In the genomic region with DNA sequence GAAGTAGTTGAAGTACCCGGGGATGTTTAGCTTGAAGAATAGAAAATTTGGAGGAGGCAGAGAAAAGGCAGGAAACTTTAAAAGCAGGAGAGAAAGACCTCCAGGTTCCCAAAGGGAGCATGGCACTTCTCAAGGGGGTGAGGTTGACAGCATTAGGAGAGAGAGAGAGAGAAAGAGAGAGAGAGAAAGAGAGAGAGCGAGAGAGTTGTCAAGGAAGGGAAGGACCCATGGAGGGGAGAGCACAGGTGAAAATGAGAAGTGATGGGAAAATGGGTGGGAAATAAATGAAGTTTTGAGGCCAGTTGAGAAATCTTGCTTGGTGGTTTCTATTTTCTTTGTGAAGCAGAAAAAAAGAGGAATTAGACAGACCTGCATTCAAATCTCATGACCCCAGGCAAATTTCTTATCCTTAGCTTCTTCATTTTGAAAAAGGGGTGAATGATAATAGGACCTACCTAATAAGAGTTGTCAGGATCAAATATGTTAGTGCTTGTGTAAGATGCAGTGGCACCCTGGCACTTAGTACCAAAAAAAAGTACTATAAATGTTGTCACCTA, we compare ENCODE assay signal across 16 cellular contexts. TPM values are rescaled to one million over a fixed set of nuclear protein-coding genes. Genes with fewer than 3 reads are reported as not detected.
A peak's percentile ranks its signal among the peaks of the same experiment; 100 is the strongest.
DNase-seq lines count a peak whose midpoint lies in the region; ATAC-seq and TF ChIP-seq lines count a peak whose summit lies in the region.
"Had no signal": no experiment of that assay in that cellular context is flagged by ENCODE, and none has a peak within 500 bp of the region (broad histone marks: within the 10 kb centered on the region; RNA-seq: fewer than 3 reads in every experiment).

No MANE protein-coding gene starts in this region.

- no peaks in the 10 kb centered on the region for H3K36me3 ChIP-seq in SU-DHL-6 (ENCODE audit: low read length)
- no peaks in the 10 kb centered on the region for H3K36me3 ChIP-seq in uterus
- H3K36me3 ChIP-seq in adrenal gland (replicated peaks in 1 of 2) = no peaks in the 10 kb centered on the region
- H3K36me3 ChIP-seq: right atrium auricular region had no signal

- WGBS in adrenal gland, 4 donors = 53 to 70% (median 62%) methylated on average over 2 of the region's 2 CpGs

- H3K36me3 Mint-ChIP-seq in memory B cell = peaks cover 12% of the 10 kb centered on the region

- TF ChIP-seq CTCF in HL-60 (IDR thresholded peaks at IDR 0.05; ENCODE audit: insufficient read depth, low read length) = no peak
- no peak for TF ChIP-seq CTCF in SU-DHL-6 (IDR thresholded peaks at IDR 0.05; ENCODE audit: insufficient read depth, low read length, poor library complexity, severe bottlenecking)
- no peak for TF ChIP-seq CTCF in uterus (IDR thresholded peaks at IDR 0.05)
- TF ChIP-seq CTCF in adrenal gland (IDR thresholded peaks at IDR 0.05) = no peak

- no peak overlapping the region for H3K9ac ChIP-seq in SU-DHL-6 (ENCODE audit: low read length)

- no peak overlapping the region for H2AFZ ChIP-seq in SU-DHL-6 (ENCODE audit: low read depth, low read length, severe bottlenecking)

- H3K4me3 Mint-ChIP-seq in memory B cell = peak overlapping the region; percentile 76

- ATAC-seq in memory B cell (ENCODE audit: low read depth) = peak; percentile 21
- ATAC-seq: SK-N-SH treated with all-trans-retinoic acid at 6 μM for 48 hours had no signal

- no peaks in the 10 kb centered on the region for H3K9me2 ChIP-seq in SU-DHL-6 (replicated peaks; ENCODE audit: insufficient read depth, low read length)

- TF ChIP-seq POLR2A in uterus (IDR thresholded peaks at IDR 0.05) (no peak), adrenal gland (IDR thresholded peaks at IDR 0.05) (no peak)

- peak overlapping the region; percentile 81 for H3K27ac Mint-ChIP-seq in memory B cell

- peaks cover 63% of the 10 kb centered on the region for H3K4me1 Mint-ChIP-seq in memory B cell

- H3K79me2 ChIP-seq in SU-DHL-6 (ENCODE audit: insufficient read depth, low read length) = no peaks in the 10 kb centered on the region

- H3K4me2 ChIP-seq in SU-DHL-6 (ENCODE audit: low read depth, low read length, poor library complexity, severe bottlenecking) = peak overlapping the region; percentile 17

- no peaks in the 10 kb centered on the region for H4K20me1 ChIP-seq in SU-DHL-6 (ENCODE audit: low read depth, low read length)

- H3F3A ChIP-seq in SU-DHL-6 (ENCODE audit: insufficient read depth) = no peaks in the 10 kb centered on the region

- DNase-seq in NOMO-1 (lab: John Stamatoyannopoulos, UW; ENCODE audit: unreplicated experiment in 2 of 2) (peak; percentile 49 to 72), NOMO-1 treated with dmso at 0.1 percent for 144 hours (lab: John Stamatoyannopoulos, UW; ENCODE audit: unreplicated experiment) (no peak), HL-60 (ENCODE audit: low read depth in 1 of 2, low spot score in 1 of 2) (peak in 1 of 2 experiments; percentile 53), memory B cell (ENCODE audit: low spot score in 2 of 2) (no peak), NCI-H187 (lab: John Stamatoyannopoulos, UW) (no peak), uterus (no peak), adrenal gland (no peak)
- DNase-seq: activated CD4-positive, alpha-beta T cell treated with anti-CD3 and anti-CD28 coated beads for 48 hours; activated effector memory CD4-positive, alpha-beta T cell treated with anti-CD3 and anti-CD28 coated beads, Interleukin-2, amount 50 U/mL, for 16 hours; Calu3; MM.1S; stimulated activated CD4-positive, alpha-beta T cell treated with anti-CD3 and anti-CD28 coated beads, Interleukin-2, amount 100 ng/mL, for 24 hours had no signal

- H3K4me3 ChIP-seq in HL-60 (replicated peaks; ENCODE audit: insufficient read depth, low read length) (no peak overlapping the region), SU-DHL-6 (ENCODE audit: insufficient read depth, low read length, poor library complexity, severe bottlenecking) (no peak overlapping the region), uterus (no peak overlapping the region), adrenal gland (no peak overlapping the region)
- H3K4me3 ChIP-seq: right atrium auricular region had no signal

- no peaks in the 10 kb centered on the region for H3K27me3 ChIP-seq in HL-60 (ENCODE audit: insufficient read depth, poor library complexity, severe bottlenecking)
- no peaks in the 10 kb centered on the region for H3K27me3 ChIP-seq in SU-DHL-6 (ENCODE audit: low read length)
- H3K27me3 ChIP-seq in uterus = no peaks in the 10 kb centered on the region
- no peaks in the 10 kb centered on the region for H3K27me3 ChIP-seq in adrenal gland
- H3K27me3 ChIP-seq: right atrium auricular region had no signal

- H3K27me3 Mint-ChIP-seq in memory B cell = no peaks in the 10 kb centered on the region

- peak overlapping the region; percentile 72 for H3K27ac ChIP-seq in HL-60 (replicated peaks)
- no peak overlapping the region for H3K27ac ChIP-seq in SU-DHL-6 (ENCODE audit: low read depth, low read length)
- H3K27ac ChIP-seq in uterus = no peak overlapping the region
- no peak overlapping the region for H3K27ac ChIP-seq in adrenal gland
- H3K27ac ChIP-seq: 22Rv1, right atrium auricular region had no signal

- intact Hi-C loops in uterus (cut with DNase I; ENCODE audit: low total_unique reads) (no loop called here), adrenal gland (cut with DNase I) (no loop called here)

- H3K4me1 ChIP-seq in uterus = no peaks in the 10 kb centered on the region
- peaks cover 0 to 11% of the 10 kb centered on the region in 2 donors for H3K4me1 ChIP-seq in adrenal gland (replicated peaks in 1 of 2)
- H3K4me1 ChIP-seq: right atrium auricular region had no signal

- H3K9me3 ChIP-seq in SU-DHL-6 (ENCODE audit: insufficient read depth, low read length) (no peaks in the 10 kb centered on the region), uterus (no peaks in the 10 kb centered on the region), adrenal gland (replicated peaks in 1 of 3) (no peaks in the 10 kb centered on the region)
- H3K9me3 ChIP-seq: right atrium auricular region had no signal

- H3K9me3 Mint-ChIP-seq in memory B cell = no peaks in the 10 kb centered on the region

RNA-seq across cellular contexts. Expression of gene PRKCB, which starts 24.0 kb away (rescaled TPM):
- total RNA-seq in uterus = 1 to 10 TPM in 3 of 4 donors, under 1 TPM in 1; 0.29 to 9.5 (median 2.9) TPM
- total RNA-seq in adrenal gland = 1 to 10 TPM in 7 of 8 donors, under 1 TPM in 1; 0.72 to 8.0 (median 4.8) TPM
- 1 to 10 TPM in 2 of 3 donors, under 1 TPM in 1; 0.54 to 1.7 (median 1.5) TPM for polyA plus RNA-seq in adrenal gland
- total RNA-seq: Calu3 had no signal

Comparison
In these comparisons a context has a peak if more than half of its experiments do, and no peak if none do; other contexts are left out.
1. DNase-seq: peak in NOMO-1 (2 of 2); none in NOMO-1 treated with dmso at 0.1 percent for 144 hours (single experiment), memory B cell (0 of 2), NCI-H187 (0 of 2), uterus (0 of 2) and adrenal gland (0 of 7).